ENCODE assay signal across 8 cellular contexts in genomic region chr17:40112191-40112590, GRCh38. TPM values are rescaled to one million over a fixed set of nuclear protein-coding genes. Genes with fewer than 3 reads are reported as not detected.
DNase-seq lines count a peak whose midpoint lies in the region; ATAC-seq and TF ChIP-seq lines count a peak whose summit lies in the region.

No MANE protein-coding gene starts in this region.

- peak overlapping the region; percentile 76 for H3K4me3 Mint-ChIP-seq in effector memory CD8-positive, alpha-beta T cell
- peak overlapping the region; percentile 84 for H3K4me3 Mint-ChIP-seq in osteocyte (ENCODE audit: unreplicated experiment)

- no peak overlapping the region for H3K4me3 ChIP-seq in BLaER1
- H3K4me3 ChIP-seq in OCI-LY3 (ENCODE audit: low read length) = peak overlapping the region; percentile 64; the same call in 1 of the 2 replicates

- H3K4me1 ChIP-seq in BLaER1 = peaks cover 70% of the 10 kb centered on the region
- peaks cover 60% of the 10 kb centered on the region for H3K4me1 ChIP-seq in OCI-LY3 (ENCODE audit: low read length)

- no peaks in the 10 kb centered on the region for H3K27me3 Mint-ChIP-seq in effector memory CD8-positive, alpha-beta T cell
- H3K27me3 Mint-ChIP-seq in osteocyte (ENCODE audit: unreplicated experiment) = no peaks in the 10 kb centered on the region

- H3K27ac ChIP-seq in BLaER1 (peak overlapping the region; percentile 80), OCI-LY3 (ENCODE audit: low read length) (no peak overlapping the region)

- H3K27me3 ChIP-seq in BLaER1 (no peaks in the 10 kb centered on the region), OCI-LY3 (ENCODE audit: low read depth, low read length) (no peaks in the 10 kb centered on the region)

- POLR2A ChIA-PET in GM10248 (lab: Yijun Ruan, JAX) = interaction anchor here (1.0 to 1.1 kb wide), 2 partner anchors 9 to 56 kb away, joined by 3 read pairs; no protein-coding TSS in a partner anchor

- no peaks in the 10 kb centered on the region for H3K36me3 ChIP-seq in BLaER1
- H3K36me3 ChIP-seq in OCI-LY3 (replicated peaks; ENCODE audit: low read depth, low read length) = no peaks in the 10 kb centered on the region

- H3K9me3 ChIP-seq in BLaER1 (no peaks in the 10 kb centered on the region), OCI-LY3 (ENCODE audit: insufficient read depth, low read length) (no peaks in the 10 kb centered on the region)

- H3K9me3 Mint-ChIP-seq in effector memory CD8-positive, alpha-beta T cell = no peaks in the 10 kb centered on the region
- H3K9me3 Mint-ChIP-seq in osteocyte (ENCODE audit: unreplicated experiment) = no peaks in the 10 kb centered on the region

- H3K4me2 ChIP-seq in BLaER1 (peak overlapping the region; percentile 94), OCI-LY3 (ENCODE audit: low read length) (peak overlapping the region; percentile 85)

- H3K9ac ChIP-seq in BLaER1 (peak overlapping the region; percentile 34; the same call in 1 of the 2 replicates), OCI-LY3 (ENCODE audit: low read length) (peak overlapping the region; percentile 46)

- H3K27ac Mint-ChIP-seq in effector memory CD8-positive, alpha-beta T cell = peak overlapping the region; percentile 42 to 99
- peak overlapping the region; percentile 89 for H3K27ac Mint-ChIP-seq in osteocyte (ENCODE audit: unreplicated experiment)

- 0 out of 2 replicates have a peak overlapping the region, but pooled peaks have one; percentile 68 for H2AFZ ChIP-seq in OCI-LY3 (ENCODE audit: low read depth, low read length)

- TF ChIP-seq CTCF in OCI-LY3 (IDR thresholded peaks at IDR 0.05; ENCODE audit: low read depth, low read length) (no peak), osteocyte (IDR thresholded peaks at IDR 0.05) (no peak), GM10248 (IDR thresholded peaks at IDR 0.05; ENCODE audit: control extremely low read depth, extremely low read depth, low read depth, missing control alignments) (no peak)

- no peaks in the 10 kb centered on the region for H4K20me1 ChIP-seq in BLaER1
- H4K20me1 ChIP-seq in OCI-LY3 (ENCODE audit: insufficient read depth, low read length) = no peaks in the 10 kb centered on the region

- no peaks in the 10 kb centered on the region for H3K79me2 ChIP-seq in OCI-LY3 (ENCODE audit: low read length)

- no peak for ATAC-seq in effector memory CD8-positive, alpha-beta T cell (replicated peaks)
- no peak for ATAC-seq in HG03139 (IDR thresholded peaks at IDR 0.05; ENCODE audit: unreplicated experiment)

- no peak for DNase-seq in effector memory CD8-positive, alpha-beta T cell
- no peak for DNase-seq in osteocyte (ENCODE audit: extremely low spot score, unreplicated experiment)
- DNase-seq in NCI-H526 treated with DMSO at 0.1 percent for 48 hours (lab: John Stamatoyannopoulos, UW) = no peak
- no peak for DNase-seq in GM10248 (ENCODE audit: extremely low spot score)
- no peak for DNase-seq in NCI-H1417 treated with DMSO at 0.1 percent for 48 hours (lab: John Stamatoyannopoulos, UW)

- peaks cover 56 to 59% of the 10 kb centered on the region in 2 donors for H3K4me1 Mint-ChIP-seq in effector memory CD8-positive, alpha-beta T cell (ENCODE audit: low read depth in 2 of 2)
- H3K4me1 Mint-ChIP-seq in osteocyte (ENCODE audit: unreplicated experiment) = peaks cover 67% of the 10 kb centered on the region

- peaks cover 20% of the 10 kb centered on the region for H3K36me3 Mint-ChIP-seq in effector memory CD8-positive, alpha-beta T cell (ENCODE audit: insufficient read depth)
- no peaks in the 10 kb centered on the region for H3K36me3 Mint-ChIP-seq in osteocyte (ENCODE audit: unreplicated experiment)

- CTCF ChIA-PET in GM10248 (lab: Yijun Ruan, JAX) = interaction anchor here (0.7 to 7.1 kb wide), 50 partner anchors 8 to 189 kb away, joined by 3 to 180 read pairs (median 6); partner anchors contain the start of genes CSF3, MED24, MSL1 and NR1D1

RNA-seq across cellular contexts. Expression of gene MSL1, which starts 9.6 kb away (rescaled TPM):
- 85.9 and 86.8 TPM in 2 replicates for total RNA-seq in osteocyte

RNA-seq across cellular contexts. Expression of gene NR1D1, which starts 11.8 kb away (rescaled TPM):
- total RNA-seq in osteocyte = 6.1 and 6.9 TPM in 2 replicates

RNA-seq across cellular contexts. Expression of gene CASC3, which starts 28.1 kb away (rescaled TPM):
- total RNA-seq in osteocyte = 87.5 and 90.9 TPM in 2 replicates

RNA-seq across cellular contexts. Expression of gene THRA, which starts 49.4 kb away (rescaled TPM):
- total RNA-seq in osteocyte = 44.6 and 46.3 TPM in 2 replicates

RNA-seq across cellular contexts. Expression of gene MED24, which starts 58.0 kb away (rescaled TPM):
- total RNA-seq in osteocyte = 74.5 and 96.2 TPM in 2 replicates
